Comparison of ENCODE assay signal across 19 cellular contexts in the genomic region with DNA sequence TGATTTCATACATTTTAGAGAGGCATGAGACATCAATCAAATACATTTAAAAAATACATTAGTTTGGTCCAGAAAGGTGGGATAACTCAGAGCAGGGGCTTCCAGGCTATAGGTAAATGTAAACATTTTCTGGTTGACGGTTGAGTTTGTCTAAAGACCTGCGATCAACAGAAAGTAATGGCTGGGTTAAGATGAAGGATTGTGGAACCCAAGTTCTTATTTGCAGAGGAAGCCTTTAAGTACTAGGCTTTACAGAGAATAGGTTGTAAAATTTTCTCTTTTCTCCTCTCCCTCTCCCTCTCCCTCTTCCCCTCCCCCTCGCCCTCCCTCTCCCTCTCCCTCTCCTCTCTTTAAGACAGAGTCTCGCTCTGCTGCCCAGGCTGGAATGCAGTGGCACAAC. TPM values are rescaled to one million over a fixed set of nuclear protein-coding genes. Genes with fewer than 3 reads are reported as not detected.
DNase-seq lines count a peak whose midpoint lies in the region; ATAC-seq and TF ChIP-seq lines count a peak whose summit lies in the region.
"Had no signal": no experiment of that assay in that cellular context is flagged by ENCODE, and none has a peak within 500 bp of the region (broad histone marks: within the 10 kb centered on the region; RNA-seq: fewer than 3 reads in every experiment).

No MANE protein-coding gene starts in this region.

- peak overlapping the region; percentile 99 to 100 (median 99) for H3K27ac Mint-ChIP-seq in CD4-positive, CD25-positive, alpha-beta regulatory T cell
- peak overlapping the region; percentile 89 to 100 (median 97) for H3K27ac Mint-ChIP-seq in CD8-positive, alpha-beta memory T cell
- H3K27ac Mint-ChIP-seq in T-cell, result peak overlapping the region; percentile 85 to 86
- H3K27ac Mint-ChIP-seq in effector memory CD8-positive, alpha-beta T cell, result peak overlapping the region; percentile 81 to 99

- H3K9me3 Mint-ChIP-seq in CD4-positive, CD25-positive, alpha-beta regulatory T cell, result no peaks in the 10 kb centered on the region
- H3K9me3 Mint-ChIP-seq in CD8-positive, alpha-beta memory T cell, result no peaks in the 10 kb centered on the region
- no peaks in the 10 kb centered on the region for H3K9me3 Mint-ChIP-seq in T-cell
- no peaks in the 10 kb centered on the region for H3K9me3 Mint-ChIP-seq in effector memory CD8-positive, alpha-beta T cell
- H3K9me3 Mint-ChIP-seq: nephron progenitor cell had no signal

- no peak for TF ChIP-seq POLR2A in transverse colon (IDR thresholded peaks at IDR 0.05)

- CTCF ChIA-PET in CD8-positive, alpha-beta memory T cell (lab: Charles Lee), result no interaction called here
- CTCF ChIA-PET in T-cell (lab: Charles Lee), result no interaction called here

- 92 to 98% methylated on average over 2 to 4 of the region's 4 CpGs for WGBS in transverse colon (ENCODE audit: low coverage in 1 of 2), 2 donors

- peaks cover 32% of the 10 kb centered on the region for H3K36me3 Mint-ChIP-seq in CD4-positive, CD25-positive, alpha-beta regulatory T cell
- H3K36me3 Mint-ChIP-seq in CD8-positive, alpha-beta memory T cell, result peaks cover 0 to 20% (median 13%) of the 10 kb centered on the region in 3 donors
- no peaks in the 10 kb centered on the region for H3K36me3 Mint-ChIP-seq in T-cell
- H3K36me3 Mint-ChIP-seq in effector memory CD8-positive, alpha-beta T cell (ENCODE audit: insufficient read depth), result peaks cover 19% of the 10 kb centered on the region

- no peaks in the 10 kb centered on the region for H3K9me3 ChIP-seq in CD4-positive, CD25-positive, alpha-beta regulatory T cell (ENCODE audit: control insufficient read depth in 2 of 2, low read length in 2 of 2)
- no peaks in the 10 kb centered on the region for H3K9me3 ChIP-seq in CD8-positive, alpha-beta memory T cell (ENCODE audit: low read length)
- H3K9me3 ChIP-seq in transverse colon, result no peaks in the 10 kb centered on the region
- H3K9me3 ChIP-seq: adrenal gland had no signal

- peak overlapping the region; percentile 100 for H3K4me3 Mint-ChIP-seq in CD4-positive, CD25-positive, alpha-beta regulatory T cell
- peak overlapping the region; percentile 86 to 99 (median 98) for H3K4me3 Mint-ChIP-seq in CD8-positive, alpha-beta memory T cell
- H3K4me3 Mint-ChIP-seq in T-cell, result peak overlapping the region; percentile 88 to 96 (median 89)
- H3K4me3 Mint-ChIP-seq in effector memory CD8-positive, alpha-beta T cell, result peak overlapping the region; percentile 61 to 92
- H3K4me3 Mint-ChIP-seq: nephron progenitor cell had no signal

- intact Hi-C loops in transverse colon (cut with DNase I; ENCODE audit: low total_unique reads), result no loop called here

- no peak for ATAC-seq in CD4-positive, CD25-positive, alpha-beta regulatory T cell (ENCODE audit: low read depth in 2 of 2)
- ATAC-seq in T-cell (replicated peaks in 1 of 4), result no peak
- no peak for ATAC-seq in effector memory CD8-positive, alpha-beta T cell (replicated peaks)
- ATAC-seq: activated CD4-positive, CD25-positive, alpha-beta regulatory T cell treated with anti-CD3 and anti-CD28 coated beads, Interleukin-2, amount 50 U/mL, for 24 hours; PC-3 had no signal

- in situ Hi-C loops in transverse colon (cut with MboI; ENCODE audit: low pct_ligation_motif_present in 1 of 4, low pct_unique_long_range_greater_than_20kb in 1 of 4, low sequenced_read_pairs in 3 of 4), result no loop called here

- no peaks in the 10 kb centered on the region for H3K27me3 ChIP-seq in CD4-positive, CD25-positive, alpha-beta regulatory T cell (ENCODE audit: control insufficient read depth, insufficient read depth, low read length)
- H3K27me3 ChIP-seq in CD8-positive, alpha-beta memory T cell (ENCODE audit: insufficient read depth, low read length, poor library complexity, severe bottlenecking), result no peaks in the 10 kb centered on the region
- H3K27me3 ChIP-seq in transverse colon, result no peaks in the 10 kb centered on the region
- H3K27me3 ChIP-seq: adrenal gland had no signal

- H3K4me1 ChIP-seq in CD4-positive, CD25-positive, alpha-beta regulatory T cell (ENCODE audit: control insufficient read depth, insufficient read depth, low read length, poor library complexity, severe bottlenecking), result peaks cover 75% of the 10 kb centered on the region
- H3K4me1 ChIP-seq in CD8-positive, alpha-beta memory T cell (ENCODE audit: insufficient read depth, low read length), result peaks cover 46% of the 10 kb centered on the region
- peaks cover 4 to 59% (median 26%) of the 10 kb centered on the region in 4 donors for H3K4me1 ChIP-seq in transverse colon

- H3K27me3 Mint-ChIP-seq in CD4-positive, CD25-positive, alpha-beta regulatory T cell, result no peaks in the 10 kb centered on the region
- no peaks in the 10 kb centered on the region for H3K27me3 Mint-ChIP-seq in CD8-positive, alpha-beta memory T cell
- no peaks in the 10 kb centered on the region for H3K27me3 Mint-ChIP-seq in T-cell
- no peaks in the 10 kb centered on the region for H3K27me3 Mint-ChIP-seq in effector memory CD8-positive, alpha-beta T cell

- H3K36me3 ChIP-seq in CD4-positive, CD25-positive, alpha-beta regulatory T cell (ENCODE audit: control insufficient read depth, insufficient read depth, low read length), result peaks cover 4% of the 10 kb centered on the region
- no peaks in the 10 kb centered on the region for H3K36me3 ChIP-seq in CD8-positive, alpha-beta memory T cell (ENCODE audit: insufficient read depth, low read length)
- no peaks in the 10 kb centered on the region for H3K36me3 ChIP-seq in transverse colon
- H3K36me3 ChIP-seq: adrenal gland had no signal

- no peak for TF ChIP-seq EP300 in transverse colon (IDR thresholded peaks at IDR 0.05; ENCODE audit: low read depth)

- H3K4me3 ChIP-seq in CD4-positive, CD25-positive, alpha-beta regulatory T cell (ENCODE audit: low read depth, low read length), result peak overlapping the region; percentile 99
- no peak overlapping the region for H3K4me3 ChIP-seq in CD8-positive, alpha-beta memory T cell (ENCODE audit: low read length)
- H3K4me3 ChIP-seq in transverse colon, result no peak overlapping the region
- H3K4me3 ChIP-seq: adrenal gland had no signal

- POLR2A ChIA-PET in CD8-positive, alpha-beta memory T cell (lab: Charles Lee), result no interaction called here
- POLR2A ChIA-PET in T-cell (lab: Charles Lee), result interaction anchor here in 1 of 2 donors (0.7 kb wide), 1 partner anchor 50 kb away, joined by 6 read pairs; no protein-coding TSS in a partner anchor

- peaks cover 32 to 72% (median 51%) of the 10 kb centered on the region in 4 donors for H3K4me1 Mint-ChIP-seq in CD4-positive, CD25-positive, alpha-beta regulatory T cell
- H3K4me1 Mint-ChIP-seq in CD8-positive, alpha-beta memory T cell, result peaks cover 83 to 98% (median 94%) of the 10 kb centered on the region in 3 donors
- peaks cover 68 to 87% (median 75%) of the 10 kb centered on the region in 3 donors for H3K4me1 Mint-ChIP-seq in T-cell
- H3K4me1 Mint-ChIP-seq in effector memory CD8-positive, alpha-beta T cell (ENCODE audit: low read depth in 2 of 2), result peaks cover 42 to 80% of the 10 kb centered on the region in 2 donors

- no peak for TF ChIP-seq CTCF in transverse colon (IDR thresholded peaks at IDR 0.05)

- H3K27ac ChIP-seq in CD4-positive, CD25-positive, alpha-beta regulatory T cell (ENCODE audit: insufficient read depth, low read length, poor library complexity, severe bottlenecking), result peak overlapping the region; percentile 95
- H3K27ac ChIP-seq in CD8-positive, alpha-beta memory T cell (ENCODE audit: low read depth, low read length), result no peak overlapping the region
- no peak overlapping the region for H3K27ac ChIP-seq in transverse colon
- H3K27ac ChIP-seq: adrenal gland had no signal

- no peak for DNase-seq in CD4-positive, CD25-positive, alpha-beta regulatory T cell
- no peak for DNase-seq in CD8-positive, alpha-beta memory T cell
- DNase-seq in T-cell (no peak), OCI-M2 (lab: John Stamatoyannopoulos, UW; ENCODE audit: unreplicated experiment) (no peak), transverse colon (no peak), NCI-H510A (lab: John Stamatoyannopoulos, UW) (no peak)
- no peak for DNase-seq in effector memory CD8-positive, alpha-beta T cell
- no peak for DNase-seq in stimulated activated CD8-positive, alpha-beta memory T cell treated with anti-CD3 and anti-CD28 coated beads, Interleukin-4, amount 100 ng/mL, for 48 hours
- DNase-seq: adrenal gland; GF-D8; mesendoderm; NCI-H1105; NCI-H524; nephron progenitor cell; PC-3; SHP77 treated with DMSO at 0.1 percent for 48 hours; stimulated activated CD4-positive, alpha-beta T cell treated with anti-CD3 and anti-CD28 coated beads, Interleukin-1b, Interleukin-23, amount 100 ng/mL, for 48 hours; T-helper 9 cell had no signal

RNA-seq across cellular contexts. Expression of gene PTTG1, which starts 50.8 kb away (rescaled TPM):
- 44.5 TPM for total RNA-seq in CD4-positive, CD25-positive, alpha-beta regulatory T cell
- polyA plus RNA-seq in CD4-positive, CD25-positive, alpha-beta regulatory T cell, result 100 to 1,000 TPM in 3 of 4 donors, 10 to 100 TPM in 1; 87.8 to 148 (median 108) TPM
- 10 to 100 TPM; 79.8 to 82.2 TPM for total RNA-seq in CD8-positive, alpha-beta memory T cell
- polyA plus RNA-seq in CD8-positive, alpha-beta memory T cell, result 40.2 TPM
- total RNA-seq in T-cell, result 10 to 100 TPM in 2 of 5 donors, 1 to 10 TPM in 3; 6.6 to 16.5 (median 8.8) TPM
- 10 to 100 TPM in 3 of 4 donors, 1 to 10 TPM in 1; 6.4 to 41.1 (median 15.2) TPM for total RNA-seq in transverse colon

RNA-seq across cellular contexts. Expression of gene SLU7, which starts 53.6 kb away (rescaled TPM):
- total RNA-seq in CD4-positive, CD25-positive, alpha-beta regulatory T cell, result 106 TPM
- 100 to 1,000 TPM in 2 of 4 donors, 10 to 100 TPM in 2; 69.8 to 115 (median 93.3) TPM for polyA plus RNA-seq in CD4-positive, CD25-positive, alpha-beta regulatory T cell
- 10 to 100 TPM; 48.3 to 55.7 TPM for total RNA-seq in CD8-positive, alpha-beta memory T cell
- 94.1 TPM for polyA plus RNA-seq in CD8-positive, alpha-beta memory T cell
- 10 to 100 TPM; 64.9 to 76.8 (median 75.2) TPM for total RNA-seq in T-cell
- 10 to 100 TPM; 10.5 to 69.2 (median 52.5) TPM for total RNA-seq in transverse colon
